In genomic region chr1:184051138-184051484, GRCh38 we compare ENCODE assay signal across 8 cellular contexts. TPM values are rescaled to one million over a fixed set of nuclear protein-coding genes. Genes with fewer than 3 reads are reported as not detected.
DNase-seq lines count a peak whose midpoint lies in the region; ATAC-seq, FAIRE-seq and TF ChIP-seq lines count a peak whose summit lies in the region.

No MANE protein-coding gene starts in this region.

- H3K4me3 Mint-ChIP-seq in astrocyte (ENCODE audit: unreplicated experiment): peak overlapping the region; percentile 97

- WGBS in thyroid gland, 2 donors: 2 to 5% methylated on average over 6 of the region's 6 CpGs

- peak overlapping the region; percentile 87 for H3K4me2 ChIP-seq in astrocyte (ENCODE audit: low read length)

- peak overlapping the region; percentile 92 for H3K9ac ChIP-seq in astrocyte (ENCODE audit: low read length)

- intact Hi-C loops in left lung (cut with DNase I) (no loop called here), thyroid gland (cut with DNase I) (no loop called here)

- peak overlapping the region; percentile 96 for H2AFZ ChIP-seq in astrocyte (ENCODE audit: low read depth, low read length)

- ATAC-seq in HG03064 (IDR thresholded peaks at IDR 0.05; ENCODE audit: low read depth, unreplicated experiment) (peak; percentile 19), left lung (peak; percentile 27), GM18520 (IDR thresholded peaks at IDR 0.05; ENCODE audit: unreplicated experiment) (no peak), HG02938 (IDR thresholded peaks at IDR 0.05; ENCODE audit: unreplicated experiment) (no peak)

- DNase-seq in BE2C (no peak), astrocyte (ENCODE audit: low read depth) (peak; percentile 16), left lung (no peak), thyroid gland (peak in 1 of 2 donors; percentile 4), NCI-H524 (lab: John Stamatoyannopoulos, UW) (no peak)

- no peak for TF ChIP-seq POLR2A in thyroid gland (IDR thresholded peaks at IDR 0.05)

- FAIRE-seq in astrocyte (lab: Jason Lieb, UNC): no peak

- H3K27me3 ChIP-seq in BE2C: no peaks in the 10 kb centered on the region
- no peaks in the 10 kb centered on the region for H3K27me3 ChIP-seq in astrocyte (ENCODE audit: insufficient read depth, low read length)
- H3K27me3 ChIP-seq in left lung: no peaks in the 10 kb centered on the region
- no peaks in the 10 kb centered on the region for H3K27me3 ChIP-seq in thyroid gland

- H3K4me1 Mint-ChIP-seq in astrocyte (ENCODE audit: low read depth, unreplicated experiment): peaks cover 17% of the 10 kb centered on the region

- H3K4me1 ChIP-seq in BE2C: 0 out of 2 replicates have a peak, but pooled peaks cover 3% of the 10 kb centered on the region
- H3K4me1 ChIP-seq in astrocyte (ENCODE audit: insufficient read depth, low read length): no peaks in the 10 kb centered on the region
- H3K4me1 ChIP-seq in left lung: peaks cover 9 to 28% of the 10 kb centered on the region in 2 donors
- peaks cover 19 to 23% of the 10 kb centered on the region in 2 donors for H3K4me1 ChIP-seq in thyroid gland

- H3K36me3 Mint-ChIP-seq in astrocyte (ENCODE audit: low read depth, unreplicated experiment): peaks cover 2% of the 10 kb centered on the region

- peaks cover 3% of the 10 kb centered on the region for H3K9me3 Mint-ChIP-seq in astrocyte (ENCODE audit: unreplicated experiment)

- H3K27ac ChIP-seq in astrocyte (ENCODE audit: low read depth, low read length) (peak overlapping the region; percentile 87), left lung (peak overlapping the region; percentile 80 to 84), thyroid gland (peak overlapping the region; percentile 84 to 93 (median 92))

- H4K20me1 ChIP-seq in astrocyte (ENCODE audit: insufficient read depth, low read length): no peaks in the 10 kb centered on the region

- H3K4me3 ChIP-seq in BE2C (ENCODE audit: low read depth, low read length) (peak overlapping the region; percentile 92), astrocyte (ENCODE audit: insufficient read depth, low read depth, low read length) (peak overlapping the region; percentile 90), left lung (peak overlapping the region; percentile 79 to 83), thyroid gland (replicated peaks in 1 of 3) (peak overlapping the region; percentile 74 to 96 (median 84))

- H3K36me3 ChIP-seq in BE2C: no peaks in the 10 kb centered on the region
- H3K36me3 ChIP-seq in astrocyte (ENCODE audit: insufficient read depth, low read length): no peaks in the 10 kb centered on the region
- H3K36me3 ChIP-seq in left lung: peaks cover 0 to 10% of the 10 kb centered on the region in 2 donors
- H3K36me3 ChIP-seq in thyroid gland: no peaks in the 10 kb centered on the region

- TF ChIP-seq CTCF in BE2C (IDR thresholded peaks at IDR 0.05; ENCODE audit: low read depth, low read length) (no peak), astrocyte (IDR thresholded peaks at IDR 0.05; ENCODE audit: insufficient read depth, low read depth, low read length) (no peak), left lung (IDR thresholded peaks at IDR 0.05) (no peak), thyroid gland (IDR thresholded peaks at IDR 0.05) (no peak)

- H3K79me2 ChIP-seq in astrocyte (ENCODE audit: insufficient read depth, low read length): peaks cover 23% of the 10 kb centered on the region

- H3K9me3 ChIP-seq in BE2C (no peaks in the 10 kb centered on the region), astrocyte (ENCODE audit: insufficient read depth, low read depth, low read length) (no peaks in the 10 kb centered on the region), left lung (no peaks in the 10 kb centered on the region), thyroid gland (no peaks in the 10 kb centered on the region)

- H3K27ac Mint-ChIP-seq in astrocyte (ENCODE audit: unreplicated experiment): peak overlapping the region; percentile 100

- H3K27me3 Mint-ChIP-seq in astrocyte (ENCODE audit: low read depth, unreplicated experiment): no peaks in the 10 kb centered on the region

RNA-seq across cellular contexts. Expression of gene TSEN15, which starts 0.4 kb away (rescaled TPM):
- polyA plus RNA-seq in BE2C (2012; ENCODE audit: insufficient read depth, insufficient read length, low read depth): 53.2 TPM
- total RNA-seq in astrocyte (28.0 and 29.3 TPM in 2 replicates), left lung (10 to 100 TPM; 33.8 to 33.9 TPM), thyroid gland (10 to 100 TPM; 45.8 to 63.3 (median 60.1) TPM)

RNA-seq across cellular contexts. Expression of gene COLGALT2, which starts 13.6 kb away (rescaled TPM):
- 5.2 TPM for polyA plus RNA-seq in BE2C (2012; ENCODE audit: insufficient read depth, insufficient read length, low read depth)
- total RNA-seq in astrocyte (5.4 and 5.8 TPM in 2 replicates), left lung (1 to 10 TPM in 1 of 2 donors, under 1 TPM in 1; 0.97 to 1.5 TPM), thyroid gland (1 to 10 TPM; 2.6 to 8.3 (median 5.4) TPM)

Comparison
In these comparisons a context has a peak if more than half of its experiments do, and no peak if none do; other contexts are left out.
1. ATAC-seq: peak in HG03064 (single experiment) and left lung (single experiment); none in GM18520 (single experiment) and HG02938 (single experiment).
2. Peak in every context shown above with its lines, with median percentiles within 50 percentile points of each other: H3K4me3 ChIP-seq and H3K27ac ChIP-seq.